ENCODE assay signal across 12 cellular contexts in genomic region chr1:1299686-1300351, GRCh38. TPM values are rescaled to one million over a fixed set of nuclear protein-coding genes. Genes with fewer than 3 reads are reported as not detected.
DNase-seq lines count a peak whose midpoint lies in the region; ATAC-seq, FAIRE-seq and TF ChIP-seq lines count a peak whose summit lies in the region.
"Had no signal": no experiment of that assay in that cellular context is flagged by ENCODE, and none has a peak within 500 bp of the region (broad histone marks: within the 10 kb centered on the region; RNA-seq: fewer than 3 reads in every experiment).

No MANE protein-coding gene starts in this region.

- no peak overlapping the region for H3K27ac Mint-ChIP-seq in CD8-positive, alpha-beta T cell
- H3K27ac Mint-ChIP-seq in activated T-helper 17 cell treated with anti-CD3 and anti-CD28 coated beads, Interleukin-2, amount 50 U/mL, for 72 hours: no peak overlapping the region

- H3K36me3 ChIP-seq in CD8-positive, alpha-beta T cell (ENCODE audit: insufficient read depth, low read length): no peaks in the 10 kb centered on the region
- H3K36me3 ChIP-seq in HepG2 (replicated peaks in 1 of 2; ENCODE audit: control insufficient read depth in 1 of 2, insufficient read depth in 2 of 2, low read length in 2 of 2) (no peaks in the 10 kb centered on the region; a peak in 1 of 5 replicates), tibial artery (peaks cover 3 to 51% (median 22%) of the 10 kb centered on the region in 3 donors)
- H3K36me3 ChIP-seq: SJCRH30 had no signal

- no peak overlapping the region for H2AFZ ChIP-seq in HepG2 (ENCODE audit: low read length)

- no peaks in the 10 kb centered on the region for H3K36me3 Mint-ChIP-seq in CD8-positive, alpha-beta T cell
- no peaks in the 10 kb centered on the region for H3K36me3 Mint-ChIP-seq in activated T-helper 17 cell treated with anti-CD3 and anti-CD28 coated beads, Interleukin-2, amount 50 U/mL, for 72 hours (ENCODE audit: low read depth)

- intact Hi-C loops in CD8-positive, alpha-beta T cell (cut with DNase I, micrococcal nuclease): no loop called here
- intact Hi-C loops in HepG2 (cut with micrococcal nuclease; ENCODE audit: unreplicated experiment) (no loop called here), tibial artery (cut with DNase I; ENCODE audit: low total_unique reads) (no loop called here)

- H3K9me3 Mint-ChIP-seq in CD8-positive, alpha-beta T cell: no peaks in the 10 kb centered on the region
- no peaks in the 10 kb centered on the region for H3K9me3 Mint-ChIP-seq in activated T-helper 17 cell treated with anti-CD3 and anti-CD28 coated beads, Interleukin-2, amount 50 U/mL, for 72 hours

- no peak overlapping the region for H3K4me2 ChIP-seq in HepG2 (ENCODE audit: low read depth, low read length)

- H3K9ac ChIP-seq in HepG2 (ENCODE audit: insufficient read depth, low read depth, low read length): no peak overlapping the region

- H3K27me3 ChIP-seq in CD8-positive, alpha-beta T cell (ENCODE audit: insufficient read depth, low read length): no peaks in the 10 kb centered on the region
- no peaks in the 10 kb centered on the region; a peak in 1 of 5 replicates for H3K27me3 ChIP-seq in HepG2 (ENCODE audit: control insufficient read depth in 1 of 2, insufficient read depth in 2 of 2, low read length in 2 of 2)
- H3K27me3 ChIP-seq in tibial artery: no peaks in the 10 kb centered on the region
- H3K27me3 ChIP-seq: SJCRH30 had no signal

- no TSS peak for BruUV-seq in HepG2 (replicated peaks; lab: Mats Ljungman, UMichigan)

- in situ Hi-C loops in HepG2 (cut with HindIII; ENCODE audit: extremely low pct_ligation_motif_present, low pct_unique_long_range_greater_than_20kb): no loop called here

- peak; percentile 81 for ATAC-seq in CD8-positive, alpha-beta T cell
- ATAC-seq in GM19351 (IDR thresholded peaks at IDR 0.05; ENCODE audit: unreplicated experiment) (peak; percentile 62), HepG2 (peak; percentile 59), GM21619 (IDR thresholded peaks at IDR 0.05; ENCODE audit: unreplicated experiment) (no peak), GM19397 (IDR thresholded peaks at IDR 0.05; ENCODE audit: unreplicated experiment) (no peak)
- ATAC-seq in activated T-helper 17 cell treated with anti-CD3 and anti-CD28 coated beads, Interleukin-2, amount 50 U/mL, for 72 hours (replicated peaks): peak; percentile 49
- ATAC-seq: left colon had no signal

- no peak overlapping the region for H3K4me3 Mint-ChIP-seq in CD8-positive, alpha-beta T cell
- no peak overlapping the region for H3K4me3 Mint-ChIP-seq in activated T-helper 17 cell treated with anti-CD3 and anti-CD28 coated beads, Interleukin-2, amount 50 U/mL, for 72 hours

- no peaks in the 10 kb centered on the region for H4K20me1 ChIP-seq in HepG2 (ENCODE audit: insufficient read depth, low read length)

- CTCF ChIA-PET in CD8-positive, alpha-beta T cell (lab: Charles Lee): interaction anchor here (0.6 to 1.2 kb wide), 6 partner anchors 8 to 182 kb away, joined by 3 to 8 read pairs (median 4); no protein-coding TSS in a partner anchor
- CTCF ChIA-PET in HepG2 (lab: Yijun Ruan, JAX; ENCODE audit: low intra/inter-chr PET ratio, low total read pairs): no interaction called here

- H3K4me1 Mint-ChIP-seq in CD8-positive, alpha-beta T cell (ENCODE audit: low read depth): peaks cover 2% of the 10 kb centered on the region
- H3K4me1 Mint-ChIP-seq in activated T-helper 17 cell treated with anti-CD3 and anti-CD28 coated beads, Interleukin-2, amount 50 U/mL, for 72 hours: no peaks in the 10 kb centered on the region

- no peak for FAIRE-seq in HepG2 (lab: Jason Lieb, UNC)

- TF ChIP-seq EP300 in HepG2 (IDR thresholded peaks at IDR 0.05; ENCODE audit: low read depth in 2 of 2, low read length in 2 of 2) (no peak), HepG2 (CRISPR knock-in tag; IDR thresholded peaks at IDR 0.05; ENCODE audit: borderline replicate concordance) (no peak)

- WGBS in HepG2 (ENCODE audit: low lambda C conversion rate): 92% methylated on average over 10 of the region's 22 CpGs

- no peak for TF ChIP-seq POLR2A in HepG2 (IDR thresholded peaks at IDR 0.05; ENCODE audit: insufficient read depth in 1 of 2, low read depth in 2 of 2, low read length in 2 of 2)

- no peak overlapping the region for H3K4me3 ChIP-seq in CD8-positive, alpha-beta T cell (ENCODE audit: low read depth, low read length)
- H3K4me3 ChIP-seq in HepG2 (replicated peaks in 1 of 3; ENCODE audit: insufficient read depth in 1 of 3, low read depth in 2 of 3, low read length in 3 of 3) (no peak overlapping the region), tibial artery (no peak overlapping the region)
- H3K4me3 ChIP-seq: SJCRH30 had no signal

- H3K27me3 Mint-ChIP-seq in CD8-positive, alpha-beta T cell (ENCODE audit: low read depth): no peaks in the 10 kb centered on the region
- H3K27me3 Mint-ChIP-seq in activated T-helper 17 cell treated with anti-CD3 and anti-CD28 coated beads, Interleukin-2, amount 50 U/mL, for 72 hours: no peaks in the 10 kb centered on the region

- H3K79me2 ChIP-seq in HepG2 (ENCODE audit: insufficient read depth, low read length): peaks cover 2% of the 10 kb centered on the region

- no peak overlapping the region for H3K27ac ChIP-seq in CD8-positive, alpha-beta T cell (ENCODE audit: low read depth, low read length)
- H3K27ac ChIP-seq in HepG2 (ENCODE audit: extremely low read length, insufficient read depth, low read length) (no peak overlapping the region), tibial artery (no peak overlapping the region)
- H3K27ac ChIP-seq: HL-60, SJCRH30 had no signal

- TF ChIP-seq RAD21 in HepG2 (CRISPR knock-in tag; IDR thresholded peaks at IDR 0.05): no peak

- no peak for TF ChIP-seq CTCF in CD8-positive, alpha-beta T cell (IDR thresholded peaks at IDR 0.05)
- TF ChIP-seq CTCF in HepG2 (CRISPR knock-in tag; IDR thresholded peaks at IDR 0.05) (peak; percentile 50), tibial artery (IDR thresholded peaks at IDR 0.05) (no peak)

- POLR2A ChIA-PET in CD8-positive, alpha-beta T cell (lab: Charles Lee): no interaction called here
- POLR2A ChIA-PET in HepG2 (lab: Yijun Ruan, JAX): no interaction called here

- DNase-seq in CD8-positive, alpha-beta T cell: no peak
- no peak for DNase-seq in HepG2 (ENCODE audit: low spot score)
- DNase-seq in tibial artery: no peak
- no peak for DNase-seq in C1 segment of cervical spinal cord (lab: John Stamatoyannopoulos, UW)
- DNase-seq: aorta, left colon had no signal

- peaks cover 3% of the 10 kb centered on the region for H3K4me1 ChIP-seq in CD8-positive, alpha-beta T cell (ENCODE audit: insufficient read depth, low read length)
- H3K4me1 ChIP-seq in HepG2 (ENCODE audit: insufficient read depth, low read length) (peaks cover 14% of the 10 kb centered on the region), tibial artery (peaks cover 0 to 13% (median 10%) of the 10 kb centered on the region in 4 donors)

- no peaks in the 10 kb centered on the region for H3K9me3 ChIP-seq in CD8-positive, alpha-beta T cell (ENCODE audit: low read length)
- no peaks in the 10 kb centered on the region for H3K9me3 ChIP-seq in HepG2 (ENCODE audit: low read length)
- H3K9me3 ChIP-seq in tibial artery: no peaks in the 10 kb centered on the region
- H3K9me3 ChIP-seq: SJCRH30 had no signal

RNA-seq across cellular contexts. Expression of gene ACAP3, which starts 7.9 kb away (rescaled TPM):
- total RNA-seq in CD8-positive, alpha-beta T cell: 10 to 100 TPM; 46.6 to 47.5 TPM
- 10 to 100 TPM; 41.4 to 43.3 TPM for total RNA-seq in activated T-helper 17 cell treated with anti-CD3 and anti-CD28 coated beads, Interleukin-2, amount 50 U/mL, for 72 hours
- 16.4 and 29.4 TPM in 2 replicates for total RNA-seq in HepG2 (2016; rRNA removed; fragmentation: Illumina TruSeq; extraction: Trizol)
- 10.4 and 10.9 TPM in 2 replicates for total RNA-seq in HepG2 (2016; cell fraction: cytosol; rRNA removed; fragmentation: Illumina TruSeq; extraction: Trizol; ENCODE audit: low read depth)
- 13.5 and 33.2 TPM in 2 replicates for total RNA-seq in HepG2 (2016; cell fraction: insoluble cytoplasmic fraction; rRNA removed; fragmentation: Illumina TruSeq; extraction: Trizol)
- 10.5 and 11.3 TPM in 2 replicates for total RNA-seq in HepG2 (2016; cell fraction: membrane; rRNA removed; fragmentation: Illumina TruSeq; extraction: Trizol)
- total RNA-seq in HepG2 (2016; cell fraction: nucleus; rRNA removed; fragmentation: Illumina TruSeq; extraction: Trizol): 35.1 and 37.0 TPM in 2 replicates
- polyA plus RNA-seq in HepG2 (2011; rRNA removed): 50.8 and 56.3 TPM in 2 replicates
- polyA plus RNA-seq in HepG2 (2011; cell fraction: cytosol; rRNA removed): 13.0 and 18.3 TPM in 2 replicates
- polyA plus RNA-seq in HepG2 (2011; cell fraction: nucleus; rRNA removed): 917 and 1,082 TPM in 2 replicates
- polyA plus RNA-seq in HepG2 (2012): 32.6 and 50.5 TPM in 2 replicates
- 2.3 and 2.4 TPM in 2 replicates for polyA plus RNA-seq in HepG2 (2016; cell fraction: cytosol; fragmentation: Illumina TruSeq; extraction: Trizol; ENCODE audit: low read depth)
- polyA plus RNA-seq in HepG2 (2016; cell fraction: insoluble cytoplasmic fraction; fragmentation: Illumina TruSeq; extraction: Trizol; ENCODE audit: low read depth): 11.7 and 14.4 TPM in 2 replicates
- 6.7 and 8.0 TPM in 2 replicates for polyA plus RNA-seq in HepG2 (2016; cell fraction: membrane; fragmentation: Illumina TruSeq; extraction: Trizol; ENCODE audit: low read depth)
- 144 and 162 TPM in 2 replicates for polyA plus RNA-seq in HepG2 (2016; cell fraction: nucleus; fragmentation: Illumina TruSeq; extraction: Trizol; ENCODE audit: insufficient read depth, low read depth)
- 19.2 and 70.6 TPM in 2 replicates for polyA minus RNA-seq in HepG2 (2011; rRNA and poly(A)+ RNA removed; ENCODE audit: low replicate concordance)
- 16.2 and 18.0 TPM in 2 replicates for polyA minus RNA-seq in HepG2 (2011; cell fraction: cytosol; rRNA and poly(A)+ RNA removed)
- 47.0 and 52.1 TPM in 2 replicates for polyA minus RNA-seq in HepG2 (2011; cell fraction: nucleus; rRNA and poly(A)+ RNA removed)

RNA-seq across cellular contexts. Expression of gene PUSL1, which starts 8.6 kb away (rescaled TPM):
- 10 to 100 TPM; 17.1 to 17.5 TPM for total RNA-seq in CD8-positive, alpha-beta T cell
- total RNA-seq in activated T-helper 17 cell treated with anti-CD3 and anti-CD28 coated beads, Interleukin-2, amount 50 U/mL, for 72 hours: 10 to 100 TPM; 15.9 to 24.0 TPM
- 21.7 and 22.2 TPM in 2 replicates for total RNA-seq in HepG2 (2016; rRNA removed; fragmentation: Illumina TruSeq; extraction: Trizol)
- total RNA-seq in HepG2 (2016; cell fraction: cytosol; rRNA removed; fragmentation: Illumina TruSeq; extraction: Trizol; ENCODE audit: low read depth): 24.8 and 28.1 TPM in 2 replicates
- total RNA-seq in HepG2 (2016; cell fraction: insoluble cytoplasmic fraction; rRNA removed; fragmentation: Illumina TruSeq; extraction: Trizol): 20.1 and 22.6 TPM in 2 replicates
- 31.7 and 36.4 TPM in 2 replicates for total RNA-seq in HepG2 (2016; cell fraction: membrane; rRNA removed; fragmentation: Illumina TruSeq; extraction: Trizol)
- 11.4 and 12.3 TPM in 2 replicates for total RNA-seq in HepG2 (2016; cell fraction: nucleus; rRNA removed; fragmentation: Illumina TruSeq; extraction: Trizol)
- polyA plus RNA-seq in HepG2 (2011; rRNA removed): 8.3 and 9.8 TPM in 2 replicates
- 7.8 and 16.6 TPM in 2 replicates for polyA plus RNA-seq in HepG2 (2011; cell fraction: cytosol; rRNA removed)
- 25.8 and 26.1 TPM in 2 replicates for polyA plus RNA-seq in HepG2 (2011; cell fraction: nucleus; rRNA removed)
- 3.8 and 6.3 TPM in 2 replicates for polyA plus RNA-seq in HepG2 (2012)
- polyA plus RNA-seq in HepG2 (2016; cell fraction: cytosol; fragmentation: Illumina TruSeq; extraction: Trizol; ENCODE audit: low read depth): 31.1 and 33.4 TPM in 2 replicates
- polyA plus RNA-seq in HepG2 (2016; cell fraction: insoluble cytoplasmic fraction; fragmentation: Illumina TruSeq; extraction: Trizol; ENCODE audit: low read depth): 23.1 and 24.5 TPM in 2 replicates
- polyA plus RNA-seq in HepG2 (2016; cell fraction: membrane; fragmentation: Illumina TruSeq; extraction: Trizol; ENCODE audit: low read depth): 29.1 and 32.2 TPM in 2 replicates
- polyA plus RNA-seq in HepG2 (2016; cell fraction: nucleus; fragmentation: Illumina TruSeq; extraction: Trizol; ENCODE audit: insufficient read depth, low read depth): 20.2 and 22.1 TPM in 2 replicates
- polyA minus RNA-seq in HepG2 (2011; rRNA and poly(A)+ RNA removed; ENCODE audit: low replicate concordance): 13.5 and 21.4 TPM in 2 replicates
- polyA minus RNA-seq in HepG2 (2011; cell fraction: cytosol; rRNA and poly(A)+ RNA removed): 5.6 and 5.9 TPM in 2 replicates
- 6.5 and 9.0 TPM in 2 replicates for polyA minus RNA-seq in HepG2 (2011; cell fraction: nucleus; rRNA and poly(A)+ RNA removed)

RNA-seq across cellular contexts. Expression of gene SCNN1D, which starts 19.6 kb away (rescaled TPM):
- total RNA-seq in CD8-positive, alpha-beta T cell: 10 to 100 TPM; 11.4 to 13.9 TPM
- total RNA-seq in activated T-helper 17 cell treated with anti-CD3 and anti-CD28 coated beads, Interleukin-2, amount 50 U/mL, for 72 hours: 1 to 10 TPM; 4.7 to 9.8 TPM
- 0.93 and 2.6 TPM in 2 replicates for total RNA-seq in HepG2 (2016; rRNA removed; fragmentation: Illumina TruSeq; extraction: Trizol)
- 1.3 and 1.5 TPM in 2 replicates for total RNA-seq in HepG2 (2016; cell fraction: cytosol; rRNA removed; fragmentation: Illumina TruSeq; extraction: Trizol; ENCODE audit: low read depth)
- 0.73 and 3.1 TPM in 2 replicates for total RNA-seq in HepG2 (2016; cell fraction: insoluble cytoplasmic fraction; rRNA removed; fragmentation: Illumina TruSeq; extraction: Trizol)
- 1.5 and 1.9 TPM in 2 replicates for total RNA-seq in HepG2 (2016; cell fraction: membrane; rRNA removed; fragmentation: Illumina TruSeq; extraction: Trizol)
- 3.1 and 3.8 TPM in 2 replicates for total RNA-seq in HepG2 (2016; cell fraction: nucleus; rRNA removed; fragmentation: Illumina TruSeq; extraction: Trizol)
- polyA plus RNA-seq in HepG2 (2011; rRNA removed): 2.3 and 4.7 TPM in 2 replicates
- 0.92 and 1.7 TPM in 2 replicates for polyA plus RNA-seq in HepG2 (2011; cell fraction: cytosol; rRNA removed)
- 68.0 and 74.7 TPM in 2 replicates for polyA plus RNA-seq in HepG2 (2011; cell fraction: nucleus; rRNA removed)
- polyA plus RNA-seq in HepG2 (2012): 1.8 and 2.2 TPM in 2 replicates
- polyA plus RNA-seq in HepG2 (2016; cell fraction: cytosol; fragmentation: Illumina TruSeq; extraction: Trizol; ENCODE audit: low read depth): 1.1 and 1.2 TPM in 2 replicates
- 0.84 and 1.3 TPM in 2 replicates for polyA plus RNA-seq in HepG2 (2016; cell fraction: insoluble cytoplasmic fraction; fragmentation: Illumina TruSeq; extraction: Trizol; ENCODE audit: low read depth)
- 0.98 and 1.3 TPM in 2 replicates for polyA plus RNA-seq in HepG2 (2016; cell fraction: membrane; fragmentation: Illumina TruSeq; extraction: Trizol; ENCODE audit: low read depth)
- polyA plus RNA-seq in HepG2 (2016; cell fraction: nucleus; fragmentation: Illumina TruSeq; extraction: Trizol; ENCODE audit: insufficient read depth, low read depth): 12.7 and 13.3 TPM in 2 replicates
- polyA minus RNA-seq in HepG2 (2011; rRNA and poly(A)+ RNA removed; ENCODE audit: low replicate concordance): 0.30 and 1.8 TPM in 2 replicates
- 0.59 and 1.4 TPM in 2 replicates for polyA minus RNA-seq in HepG2 (2011; cell fraction: cytosol; rRNA and poly(A)+ RNA removed)
- polyA minus RNA-seq in HepG2 (2011; cell fraction: nucleus; rRNA and poly(A)+ RNA removed): 1.9 and 2.9 TPM in 2 replicates

RNA-seq across cellular contexts. Expression of gene INTS11, which starts 24.6 kb away (rescaled TPM):
- 100 to 1,000 TPM; 139 to 156 TPM for total RNA-seq in CD8-positive, alpha-beta T cell
- total RNA-seq in activated T-helper 17 cell treated with anti-CD3 and anti-CD28 coated beads, Interleukin-2, amount 50 U/mL, for 72 hours: 100 to 1,000 TPM; 122 to 125 TPM
- total RNA-seq in HepG2 (2016; rRNA removed; fragmentation: Illumina TruSeq; extraction: Trizol): 46.4 and 52.8 TPM in 2 replicates
- 23.1 and 23.4 TPM in 2 replicates for total RNA-seq in HepG2 (2016; cell fraction: cytosol; rRNA removed; fragmentation: Illumina TruSeq; extraction: Trizol; ENCODE audit: low read depth)
- 37.6 and 53.6 TPM in 2 replicates for total RNA-seq in HepG2 (2016; cell fraction: insoluble cytoplasmic fraction; rRNA removed; fragmentation: Illumina TruSeq; extraction: Trizol)
- 22.1 and 22.9 TPM in 2 replicates for total RNA-seq in HepG2 (2016; cell fraction: membrane; rRNA removed; fragmentation: Illumina TruSeq; extraction: Trizol)
- total RNA-seq in HepG2 (2016; cell fraction: nucleus; rRNA removed; fragmentation: Illumina TruSeq; extraction: Trizol): 43.7 and 54.4 TPM in 2 replicates
- polyA plus RNA-seq in HepG2 (2011; rRNA removed): 94.8 and 104 TPM in 2 replicates
- polyA plus RNA-seq in HepG2 (2011; cell fraction: cytosol; rRNA removed): 80.0 and 107 TPM in 2 replicates
- 412 and 553 TPM in 2 replicates for polyA plus RNA-seq in HepG2 (2011; cell fraction: nucleus; rRNA removed)
- 69.0 and 86.1 TPM in 2 replicates for polyA plus RNA-seq in HepG2 (2012)
- 11.0 and 11.1 TPM in 2 replicates for polyA plus RNA-seq in HepG2 (2016; cell fraction: cytosol; fragmentation: Illumina TruSeq; extraction: Trizol; ENCODE audit: low read depth)
- polyA plus RNA-seq in HepG2 (2016; cell fraction: insoluble cytoplasmic fraction; fragmentation: Illumina TruSeq; extraction: Trizol; ENCODE audit: low read depth): 38.3 and 53.4 TPM in 2 replicates
- 14.8 and 15.0 TPM in 2 replicates for polyA plus RNA-seq in HepG2 (2016; cell fraction: membrane; fragmentation: Illumina TruSeq; extraction: Trizol; ENCODE audit: low read depth)
- 173 and 181 TPM in 2 replicates for polyA plus RNA-seq in HepG2 (2016; cell fraction: nucleus; fragmentation: Illumina TruSeq; extraction: Trizol; ENCODE audit: insufficient read depth, low read depth)
- polyA minus RNA-seq in HepG2 (2011; rRNA and poly(A)+ RNA removed; ENCODE audit: low replicate concordance): 120 and 176 TPM in 2 replicates
- 37.5 and 38.1 TPM in 2 replicates for polyA minus RNA-seq in HepG2 (2011; cell fraction: cytosol; rRNA and poly(A)+ RNA removed)
- polyA minus RNA-seq in HepG2 (2011; cell fraction: nucleus; rRNA and poly(A)+ RNA removed): 64.4 and 69.0 TPM in 2 replicates

RNA-seq across cellular contexts. Expression of gene CPTP, which starts 24.8 kb away (rescaled TPM):
- 1 to 10 TPM; 7.3 to 7.9 TPM for total RNA-seq in CD8-positive, alpha-beta T cell
- total RNA-seq in activated T-helper 17 cell treated with anti-CD3 and anti-CD28 coated beads, Interleukin-2, amount 50 U/mL, for 72 hours: 10 to 100 TPM; 16.8 to 22.3 TPM
- 7.2 and 9.3 TPM in 2 replicates for total RNA-seq in HepG2 (2016; rRNA removed; fragmentation: Illumina TruSeq; extraction: Trizol)
- 6.9 and 8.7 TPM in 2 replicates for total RNA-seq in HepG2 (2016; cell fraction: cytosol; rRNA removed; fragmentation: Illumina TruSeq; extraction: Trizol; ENCODE audit: low read depth)
- 6.2 and 9.8 TPM in 2 replicates for total RNA-seq in HepG2 (2016; cell fraction: insoluble cytoplasmic fraction; rRNA removed; fragmentation: Illumina TruSeq; extraction: Trizol)
- total RNA-seq in HepG2 (2016; cell fraction: membrane; rRNA removed; fragmentation: Illumina TruSeq; extraction: Trizol): 15.1 and 19.3 TPM in 2 replicates
- 7.2 and 8.0 TPM in 2 replicates for total RNA-seq in HepG2 (2016; cell fraction: nucleus; rRNA removed; fragmentation: Illumina TruSeq; extraction: Trizol)
- polyA plus RNA-seq in HepG2 (2011; rRNA removed): 5.5 and 8.0 TPM in 2 replicates
- polyA plus RNA-seq in HepG2 (2011; cell fraction: cytosol; rRNA removed): 7.7 and 13.2 TPM in 2 replicates
- 11.5 and 12.6 TPM in 2 replicates for polyA plus RNA-seq in HepG2 (2011; cell fraction: nucleus; rRNA removed)
- 7.1 and 9.6 TPM in 2 replicates for polyA plus RNA-seq in HepG2 (2012)
- polyA plus RNA-seq in HepG2 (2016; cell fraction: cytosol; fragmentation: Illumina TruSeq; extraction: Trizol; ENCODE audit: low read depth): 12.5 and 15.0 TPM in 2 replicates
- polyA plus RNA-seq in HepG2 (2016; cell fraction: insoluble cytoplasmic fraction; fragmentation: Illumina TruSeq; extraction: Trizol; ENCODE audit: low read depth): 13.9 and 15.2 TPM in 2 replicates
- polyA plus RNA-seq in HepG2 (2016; cell fraction: membrane; fragmentation: Illumina TruSeq; extraction: Trizol; ENCODE audit: low read depth): 23.5 and 26.0 TPM in 2 replicates
- 16.7 and 16.9 TPM in 2 replicates for polyA plus RNA-seq in HepG2 (2016; cell fraction: nucleus; fragmentation: Illumina TruSeq; extraction: Trizol; ENCODE audit: insufficient read depth, low read depth)
- 9.3 and 18.2 TPM in 2 replicates for polyA minus RNA-seq in HepG2 (2011; rRNA and poly(A)+ RNA removed; ENCODE audit: low replicate concordance)
- 13.4 and 15.4 TPM in 2 replicates for polyA minus RNA-seq in HepG2 (2011; cell fraction: cytosol; rRNA and poly(A)+ RNA removed)
- 9.8 and 11.6 TPM in 2 replicates for polyA minus RNA-seq in HepG2 (2011; cell fraction: nucleus; rRNA and poly(A)+ RNA removed)

Comparison
In these comparisons a context has a peak if more than half of its experiments do, and no peak if none do; other contexts are left out.
1. ATAC-seq: peak in CD8-positive, alpha-beta T cell (single experiment), GM19351 (single experiment), activated T-helper 17 cell treated with anti-CD3 and anti-CD28 coated beads, Interleukin-2, amount 50 U/mL, for 72 hours (single experiment) and HepG2 (single experiment); none in GM21619 (single experiment) and GM19397 (single experiment).